ENCODE assay signal across 8 cellular contexts in the genomic region with DNA sequence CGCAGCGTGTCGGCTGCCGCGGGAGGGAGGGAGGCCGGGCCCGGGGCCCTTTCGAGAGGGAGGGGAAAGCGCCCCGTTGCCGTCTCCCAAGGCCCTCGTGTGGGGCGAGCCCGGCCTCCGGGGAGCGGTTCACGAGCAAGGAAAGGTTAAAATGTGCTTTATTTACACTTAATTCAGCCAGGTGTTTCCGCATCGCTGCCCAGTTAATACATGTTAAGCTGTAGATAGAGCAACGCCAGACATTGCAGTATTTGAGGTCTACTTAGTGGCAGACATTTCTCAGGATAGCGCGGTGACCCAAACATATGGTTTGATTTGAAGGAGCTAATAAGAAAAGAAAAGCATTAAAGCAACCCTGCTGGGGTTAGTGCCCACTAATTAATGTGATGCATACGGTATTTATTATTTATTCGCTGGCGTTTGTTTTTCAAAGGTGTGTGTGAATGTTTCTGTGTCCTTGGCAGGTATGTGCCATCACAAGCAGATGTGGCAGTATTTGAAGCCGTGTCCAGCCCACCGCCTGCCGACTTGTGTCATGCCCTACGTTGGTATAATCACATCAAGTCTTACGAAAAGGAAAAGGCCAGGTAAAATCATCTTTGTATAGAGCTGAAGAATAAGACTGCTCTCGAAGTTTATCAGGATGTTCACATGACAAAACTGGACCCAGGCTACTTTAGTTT. TPM values are rescaled to one million over a fixed set of nuclear protein-coding genes. Genes with fewer than 3 reads are reported as not detected.
DNase-seq lines count a peak whose midpoint lies in the region; ATAC-seq, FAIRE-seq and TF ChIP-seq lines count a peak whose summit lies in the region.

No MANE protein-coding gene starts in this region.

- intact Hi-C loops in sciatic nerve (cut with DNase I): no loop called here

- no peaks in the 10 kb centered on the region for H3K27me3 ChIP-seq in WERI-Rb-1 (ENCODE audit: insufficient read depth, low read depth, severe bottlenecking)

- H3K27me3 Mint-ChIP-seq in natural killer cell treated with Interleukin-12 subunit alpha and Interleukin-12 subunit beta and Interleukin-15 and Interleukin-18, amount 100 ng/mL, for 72 hours: no peaks in the 10 kb centered on the region

- peak; percentile 20 for DNase-seq in D721Med (ENCODE audit: insufficient read length, low spot score)
- no peak for DNase-seq in WERI-Rb-1
- DNase-seq in natural killer cell treated with Interleukin-12 subunit alpha and Interleukin-12 subunit beta and Interleukin-15 and Interleukin-18, amount 100 ng/mL, for 72 hours (ENCODE audit: low spot score): no peak
- DNase-seq in sciatic nerve (ENCODE audit: low spot score): no peak
- DNase-seq in inferior parietal cortex (ENCODE audit: extremely low spot score): no peak

- H3K9me3 Mint-ChIP-seq in natural killer cell treated with Interleukin-12 subunit alpha and Interleukin-12 subunit beta and Interleukin-15 and Interleukin-18, amount 100 ng/mL, for 72 hours: no peaks in the 10 kb centered on the region

- H3K27ac ChIP-seq in WERI-Rb-1: peak overlapping the region; percentile 94

- peaks cover 62% of the 10 kb centered on the region for H3K36me3 ChIP-seq in WERI-Rb-1

- H3K4me1 Mint-ChIP-seq in natural killer cell treated with Interleukin-12 subunit alpha and Interleukin-12 subunit beta and Interleukin-15 and Interleukin-18, amount 100 ng/mL, for 72 hours (ENCODE audit: low read depth in 2 of 2): peaks cover 33 to 44% of the 10 kb centered on the region in 2 donors

- no peaks in the 10 kb centered on the region for H3K9me3 ChIP-seq in WERI-Rb-1 (ENCODE audit: severe bottlenecking)

- peaks cover 44% of the 10 kb centered on the region for H3K36me3 Mint-ChIP-seq in natural killer cell treated with Interleukin-12 subunit alpha and Interleukin-12 subunit beta and Interleukin-15 and Interleukin-18, amount 100 ng/mL, for 72 hours

- TF ChIP-seq CTCF in D721Med (IDR thresholded peaks at IDR 0.05; ENCODE audit: insufficient read depth, missing control alignments): no peak
- TF ChIP-seq CTCF in WERI-Rb-1 (IDR thresholded peaks at IDR 0.05; ENCODE audit: low read depth, low read length): no peak

- H3K27ac Mint-ChIP-seq in natural killer cell treated with Interleukin-12 subunit alpha and Interleukin-12 subunit beta and Interleukin-15 and Interleukin-18, amount 100 ng/mL, for 72 hours: peak overlapping the region; percentile 96 to 100

- H3K4me3 Mint-ChIP-seq in natural killer cell treated with Interleukin-12 subunit alpha and Interleukin-12 subunit beta and Interleukin-15 and Interleukin-18, amount 100 ng/mL, for 72 hours: peak overlapping the region; percentile 92

- H3K4me3 ChIP-seq in WERI-Rb-1 (ENCODE audit: low read depth, low read length): peak overlapping the region; percentile 91

- no peak for FAIRE-seq in D721Med (lab: Jason Lieb, UNC)

- peak; percentile 51 for ATAC-seq in GM19397 (IDR thresholded peaks at IDR 0.05; ENCODE audit: unreplicated experiment)
- ATAC-seq in HG03442 (IDR thresholded peaks at IDR 0.05; ENCODE audit: unreplicated experiment): peak; percentile 41
- peak; percentile 71 for ATAC-seq in esophagus mucosa
- ATAC-seq in natural killer cell treated with Interleukin-12 subunit alpha and Interleukin-12 subunit beta and Interleukin-15 and Interleukin-18, amount 100 ng/mL, for 72 hours: peak; percentile 67 to 74
- no peak for ATAC-seq in sciatic nerve

RNA-seq across cellular contexts. Expression of a gene that starts 0.6 kb away (rescaled TPM):
- 732 TPM for total RNA-seq in esophagus mucosa
- total RNA-seq in natural killer cell treated with Interleukin-12 subunit alpha and Interleukin-12 subunit beta and Interleukin-15 and Interleukin-18, amount 100 ng/mL, for 72 hours: 100 to 1,000 TPM; 408 to 472 TPM
- 315 TPM for total RNA-seq in sciatic nerve

RNA-seq across cellular contexts. Expression of a gene that starts 1.0 kb away (rescaled TPM):
- total RNA-seq in esophagus mucosa (81.6 TPM), sciatic nerve (73.7 TPM)
- 10 to 100 TPM; 73.4 to 78.0 TPM for total RNA-seq in natural killer cell treated with Interleukin-12 subunit alpha and Interleukin-12 subunit beta and Interleukin-15 and Interleukin-18, amount 100 ng/mL, for 72 hours
